9 cellular contexts compared by ENCODE assay signal in genomic region chr12:99983721-99984258, GRCh38. TPM values are rescaled to one million over a fixed set of nuclear protein-coding genes. Genes with fewer than 3 reads are reported as not detected.
DNase-seq lines count a peak whose midpoint lies in the region; ATAC-seq, FAIRE-seq and TF ChIP-seq lines count a peak whose summit lies in the region.
"Had no signal": no experiment of that assay in that cellular context is flagged by ENCODE, and none has a peak within 500 bp of the region (broad histone marks: within the 10 kb centered on the region; RNA-seq: fewer than 3 reads in every experiment).

No MANE protein-coding gene starts in this region.

- no peak for FAIRE-seq in D721Med (lab: Jason Lieb, UNC)
- FAIRE-seq: frontal cortex had no signal

- in situ Hi-C loops in Panc1 (cut with HindIII; ENCODE audit: low pct_unique_long_range_greater_than_20kb, low sequenced_read_pairs) = no loop called here

- H3K27me3 ChIP-seq in H7 (ENCODE audit: control insufficient read depth, insufficient read depth, low read length) = peaks cover 19% of the 10 kb centered on the region
- H3K27me3 ChIP-seq in Panc1 (ENCODE audit: control insufficient read depth, insufficient read depth, low read length) = no peaks in the 10 kb centered on the region

- peaks cover 45% of the 10 kb centered on the region for H3K27me3 Mint-ChIP-seq in progenitor cell of endocrine pancreas

- CTCF ChIA-PET in Panc1 (lab: Charles Lee) = interaction anchor here (0.7 kb wide), 1 partner anchor 146 kb away, joined by 3 read pairs; no protein-coding TSS in a partner anchor

- no peak for DNase-seq in H7
- DNase-seq in Panc1 (ENCODE audit: low read depth, low spot score) = no peak
- DNase-seq in fibroblast of peridontal ligament (ENCODE audit: extremely low read depth) = peak; percentile 10
- DNase-seq in progenitor cell of endocrine pancreas (ENCODE audit: low spot score, unreplicated experiment) = no peak
- no peak for DNase-seq in D721Med (ENCODE audit: insufficient read length, low spot score)
- DNase-seq in OCI-M1 (lab: John Stamatoyannopoulos, UW) = no peak
- DNase-seq in NCI-H1436 (lab: John Stamatoyannopoulos, UW) = no peak

- peak overlapping the region; percentile 88 for H3K4me3 Mint-ChIP-seq in progenitor cell of endocrine pancreas (ENCODE audit: low read depth)

- H3K9me3 Mint-ChIP-seq in progenitor cell of endocrine pancreas (ENCODE audit: low read depth) = no peaks in the 10 kb centered on the region

- peak overlapping the region; percentile 89 for H3K27ac Mint-ChIP-seq in progenitor cell of endocrine pancreas

- H3K4me3 ChIP-seq in H7 (ENCODE audit: insufficient read depth, low read depth, low read length) (peak overlapping the region; percentile 61), Panc1 (ENCODE audit: low read depth in 2 of 2, low read length in 2 of 2) (peak overlapping the region; percentile 60 to 70)

- no peaks in the 10 kb centered on the region for H3K9me3 ChIP-seq in Panc1 (ENCODE audit: control insufficient read depth, insufficient read depth, low read depth, low read length)

- no peak overlapping the region for H3K27ac ChIP-seq in Panc1 (ENCODE audit: low read length)

- BruUV-seq in Panc1 (replicated peaks; lab: Mats Ljungman, UMichigan) = no TSS peak

- ATAC-seq in Panc1 = peak; percentile 17; the same call in 1 of the 2 replicates
- no peak for ATAC-seq in GM19463 (IDR thresholded peaks at IDR 0.05; ENCODE audit: unreplicated experiment)

- TF ChIP-seq CTCF in Panc1 (IDR thresholded peaks at IDR 0.05) (no peak), progenitor cell of endocrine pancreas (IDR thresholded peaks at IDR 0.05; ENCODE audit: unreplicated experiment) (no peak), D721Med (IDR thresholded peaks at IDR 0.05; ENCODE audit: insufficient read depth, missing control alignments) (no peak)

- intact Hi-C loops in Panc1 (cut with micrococcal nuclease; ENCODE audit: unreplicated experiment) = no loop called here

- H3K4me1 Mint-ChIP-seq in progenitor cell of endocrine pancreas (ENCODE audit: low read depth) = peaks cover 12% of the 10 kb centered on the region

- no peaks in the 10 kb centered on the region for H3K36me3 ChIP-seq in H7 (replicated peaks; ENCODE audit: control insufficient read depth, insufficient read depth, low read length)
- H3K36me3 ChIP-seq in Panc1 (ENCODE audit: control insufficient read depth, insufficient read depth, low read length) = no peaks in the 10 kb centered on the region

- H3K36me3 Mint-ChIP-seq in progenitor cell of endocrine pancreas (ENCODE audit: insufficient read depth) = no peaks in the 10 kb centered on the region

- POLR2A ChIA-PET in Panc1 (lab: Charles Lee) = interaction anchor here (0.6 kb wide), 1 partner anchor 47 kb away, joined by 5 read pairs; no protein-coding TSS in a partner anchor

- peaks cover 11% of the 10 kb centered on the region; the same call in 1 of the 2 replicates for H3K4me1 ChIP-seq in Panc1 (ENCODE audit: control insufficient read depth, insufficient read depth, low read length)

RNA-seq across cellular contexts. Expression of gene ANKS1B, which starts 0.9 kb away (rescaled TPM):
- total RNA-seq in H7 (2014; rRNA removed; shearing (Covaris generic)) = 3.4 and 3.5 TPM in 2 replicates
- 9.7 TPM for total RNA-seq in Panc1 (2021; ENCODE audit: unreplicated experiment)
- polyA plus RNA-seq in Panc1 (2012; ENCODE audit: insufficient read length) = 3.8 TPM
- total RNA-seq in progenitor cell of endocrine pancreas = 10.1 and 14.0 TPM in 2 replicates
